Comparison of ENCODE assay signal across 1 cellular context in the genomic region with DNA sequence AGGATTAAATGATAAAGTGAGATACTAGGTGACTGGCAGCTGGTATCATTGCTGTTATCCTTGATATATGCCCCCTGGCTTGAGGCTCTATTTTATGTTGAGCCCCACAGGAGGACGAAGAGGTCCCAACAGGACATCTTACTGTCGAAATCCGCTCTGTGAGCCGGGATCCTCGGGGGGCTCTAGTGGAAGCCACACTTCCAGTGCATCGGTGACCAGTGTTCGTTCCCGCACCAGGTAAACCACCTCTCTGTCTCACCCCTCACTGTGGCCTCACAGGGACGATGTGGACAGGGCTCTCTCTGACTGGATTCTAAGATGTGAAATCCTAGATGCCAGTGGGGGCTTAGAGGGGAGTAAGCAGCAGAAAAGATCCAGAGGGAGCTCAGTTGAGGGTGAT.
TF ChIP-seq lines count a peak whose summit lies in the region.

No MANE protein-coding gene starts in this region.

TF ChIP-seq in neural cell, 6 proteins besides CTCF, POLR2A, EP300 and RAD21:
- TF ChIP-seq SMC3 (conservative IDR thresholded peaks at IDR 0.05; ENCODE audit: poor library complexity) (no peak), REST (IDR thresholded peaks at IDR 0.05; ENCODE audit: borderline replicate concordance) (no peak), EZH2 (IDR thresholded peaks at IDR 0.05; ENCODE audit: borderline replicate concordance, insufficient read depth, low read length, poor library complexity, severe bottlenecking) (no peak), TAF1 (IDR thresholded peaks at IDR 0.05; ENCODE audit: low read depth) (no peak), MXI1 (conservative IDR thresholded peaks at IDR 0.05; ENCODE audit: poor library complexity, severe bottlenecking) (no peak), POLR2AphosphoS5 (IDR thresholded peaks at IDR 0.05) (no peak)
